ENCODE assay signal across 2 cellular contexts in the genomic region with DNA sequence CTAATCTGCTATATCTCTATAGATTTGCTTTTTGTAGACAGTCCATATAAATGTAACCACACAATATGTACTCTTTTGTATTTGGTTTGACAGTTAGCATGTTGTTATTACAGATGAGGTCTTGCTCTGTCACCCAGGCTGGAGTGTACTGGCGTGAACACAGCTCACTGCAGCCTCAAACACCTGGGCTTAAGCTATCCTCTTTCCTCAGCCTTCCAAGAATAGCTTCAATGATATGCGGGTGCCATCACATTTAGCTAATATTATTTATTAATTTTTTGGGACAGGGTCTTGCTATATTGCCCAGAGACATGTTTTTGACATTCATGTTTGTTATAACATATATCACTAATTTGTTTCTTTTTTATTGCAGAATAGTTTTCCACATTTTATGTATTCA.
TF ChIP-seq lines count a peak whose summit lies in the region.

No MANE protein-coding gene starts in this region.

TF ChIP-seq in GM23338, 12 proteins besides CTCF, POLR2A, EP300 and RAD21 (continued from another document):
- TF ChIP-seq, protein P1, sequence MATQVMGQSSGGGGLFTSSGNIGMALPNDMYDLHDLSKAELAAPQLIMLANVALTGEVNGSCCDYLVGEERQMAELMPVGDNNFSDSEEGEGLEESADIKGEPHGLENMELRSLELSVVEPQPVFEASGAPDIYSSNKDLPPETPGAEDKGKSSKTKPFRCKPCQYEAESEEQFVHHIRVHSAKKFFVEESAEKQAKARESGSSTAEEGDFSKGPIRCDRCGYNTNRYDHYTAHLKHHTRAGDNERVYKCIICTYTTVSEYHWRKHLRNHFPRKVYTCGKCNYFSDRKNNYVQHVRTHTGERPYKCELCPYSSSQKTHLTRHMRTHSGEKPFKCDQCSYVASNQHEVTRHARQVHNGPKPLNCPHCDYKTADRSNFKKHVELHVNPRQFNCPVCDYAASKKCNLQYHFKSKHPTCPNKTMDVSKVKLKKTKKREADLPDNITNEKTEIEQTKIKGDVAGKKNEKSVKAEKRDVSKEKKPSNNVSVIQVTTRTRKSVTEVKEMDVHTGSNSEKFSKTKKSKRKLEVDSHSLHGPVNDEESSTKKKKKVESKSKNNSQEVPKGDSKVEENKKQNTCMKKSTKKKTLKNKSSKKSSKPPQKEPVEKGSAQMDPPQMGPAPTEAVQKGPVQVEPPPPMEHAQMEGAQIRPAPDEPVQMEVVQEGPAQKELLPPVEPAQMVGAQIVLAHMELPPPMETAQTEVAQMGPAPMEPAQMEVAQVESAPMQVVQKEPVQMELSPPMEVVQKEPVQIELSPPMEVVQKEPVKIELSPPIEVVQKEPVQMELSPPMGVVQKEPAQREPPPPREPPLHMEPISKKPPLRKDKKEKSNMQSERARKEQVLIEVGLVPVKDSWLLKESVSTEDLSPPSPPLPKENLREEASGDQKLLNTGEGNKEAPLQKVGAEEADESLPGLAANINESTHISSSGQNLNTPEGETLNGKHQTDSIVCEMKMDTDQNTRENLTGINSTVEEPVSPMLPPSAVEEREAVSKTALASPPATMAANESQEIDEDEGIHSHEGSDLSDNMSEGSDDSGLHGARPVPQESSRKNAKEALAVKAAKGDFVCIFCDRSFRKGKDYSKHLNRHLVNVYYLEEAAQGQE (IDR thresholded peaks at IDR 0.05; ENCODE audit: unreplicated experiment): no peak
- no peak for TF ChIP-seq JUNB (IDR thresholded peaks at IDR 0.05; ENCODE audit: unreplicated experiment)
- TF ChIP-seq EZH2phosphoT487 (IDR thresholded peaks at IDR 0.05; ENCODE audit: unreplicated experiment): no peak
- no peak for TF ChIP-seq POLR2AphosphoS5 (IDR thresholded peaks at IDR 0.05; ENCODE audit: low read depth)
- no peak for TF ChIP-seq NANOG (IDR thresholded peaks at IDR 0.05; ENCODE audit: borderline replicate concordance)

TF ChIP-seq in HEK293T, 16 proteins besides CTCF, POLR2A, EP300 and RAD21 (continued from another document):
- TF ChIP-seq, protein P2, sequence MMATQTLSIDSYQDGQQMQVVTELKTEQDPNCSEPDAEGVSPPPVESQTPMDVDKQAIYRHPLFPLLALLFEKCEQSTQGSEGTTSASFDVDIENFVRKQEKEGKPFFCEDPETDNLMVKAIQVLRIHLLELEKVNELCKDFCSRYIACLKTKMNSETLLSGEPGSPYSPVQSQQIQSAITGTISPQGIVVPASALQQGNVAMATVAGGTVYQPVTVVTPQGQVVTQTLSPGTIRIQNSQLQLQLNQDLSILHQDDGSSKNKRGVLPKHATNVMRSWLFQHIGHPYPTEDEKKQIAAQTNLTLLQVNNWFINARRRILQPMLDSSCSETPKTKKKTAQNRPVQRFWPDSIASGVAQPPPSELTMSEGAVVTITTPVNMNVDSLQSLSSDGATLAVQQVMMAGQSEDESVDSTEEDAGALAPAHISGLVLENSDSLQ (IDR thresholded peaks at IDR 0.05): no peak
- no peak for TF ChIP-seq LEF1 (IDR thresholded peaks at IDR 0.05; ENCODE audit: borderline replicate concordance)
- no peak for TF ChIP-seq L3MBTL2 (conservative IDR thresholded peaks at IDR 0.05)
- TF ChIP-seq ARNT (IDR thresholded peaks at IDR 0.05): no peak
- no peak for TF ChIP-seq FOXK2 (IDR thresholded peaks at IDR 0.05)
- no peak for TF ChIP-seq CTBP1 (IDR thresholded peaks at IDR 0.05; ENCODE audit: borderline replicate concordance)
- TF ChIP-seq HDGF (IDR thresholded peaks at IDR 0.05; ENCODE audit: borderline replicate concordance): no peak
- TF ChIP-seq ELF4 (IDR thresholded peaks at IDR 0.05): no peak
TF ChIP-seq in HEK293T: peak in this region for 0.
